In genomic region chr13:25453966-25454365, GRCh38 we compare ENCODE assay signal across 16 cellular contexts.
DNase-seq lines count a peak whose midpoint lies in the region; ATAC-seq and TF ChIP-seq lines count a peak whose summit lies in the region.
"Had no signal": no experiment of that assay in that cellular context is flagged by ENCODE, and none has a peak within 500 bp of the region (broad histone marks: within the 10 kb centered on the region; RNA-seq: fewer than 3 reads in every experiment).

No MANE protein-coding gene starts in this region.

- no peak for TF ChIP-seq EP300 in gastroesophageal sphincter (IDR thresholded peaks at IDR 0.05)

- TF ChIP-seq CTCF in epithelial cell of esophagus (IDR thresholded peaks at IDR 0.05; ENCODE audit: insufficient read depth, low read depth, low read length, missing control alignments): no peak
- TF ChIP-seq CTCF in gastroesophageal sphincter (IDR thresholded peaks at IDR 0.05): no peak

- 79 to 80% methylated on average over 6 to 7 of the region's 7 CpGs for WGBS in gastroesophageal sphincter (ENCODE audit: low coverage in 1 of 2), 2 donors

- TF ChIP-seq POLR2A in gastroesophageal sphincter (IDR thresholded peaks at IDR 0.05): no peak

- H3K9me3 ChIP-seq in gastroesophageal sphincter: no peaks in the 10 kb centered on the region
- H3K9me3 ChIP-seq: A549, BLaER1 had no signal

- H3K4me3 ChIP-seq in epithelial cell of esophagus (ENCODE audit: low read length): no peak overlapping the region
- H3K4me3 ChIP-seq in gastroesophageal sphincter: no peak overlapping the region
- H3K4me3 ChIP-seq: A549, BLaER1, GM12878 had no signal

- no peak for ATAC-seq in gastroesophageal sphincter
- ATAC-seq: A549, GM12878 had no signal

- no peaks in the 10 kb centered on the region for H3K36me3 ChIP-seq in gastroesophageal sphincter
- H3K36me3 ChIP-seq: BLaER1 had no signal

- DNase-seq in Ammon's horn (ENCODE audit: low spot score) (peak; percentile 54), NCI-H460 (ENCODE audit: extremely low read depth, low read depth) (peak; percentile 26), RKO (ENCODE audit: low spot score) (peak; percentile 5), epithelial cell of esophagus (ENCODE audit: low read depth) (peak; percentile 19), GM19238 (ENCODE audit: insufficient read length, low spot score) (no peak), NCI-H510A (lab: John Stamatoyannopoulos, UW) (no peak)
- no peak for DNase-seq in central memory CD4-positive, alpha-beta T cell
- DNase-seq: AML-193; CD4-positive, alpha-beta memory T cell; DMS79 treated with DMSO at 0.1 percent for 48 hours; HCEC 1CT had no signal

- no peak overlapping the region for H3K27ac ChIP-seq in gastroesophageal sphincter
- H3K27ac ChIP-seq: 22Rv1, A549, BLaER1 had no signal

- peaks cover 10% of the 10 kb centered on the region for H3K27me3 ChIP-seq in gastroesophageal sphincter
- H3K27me3 ChIP-seq: BLaER1 had no signal

- no peaks in the 10 kb centered on the region for H3K4me1 ChIP-seq in gastroesophageal sphincter
- H3K4me1 ChIP-seq: A549 had no signal

Comparison
In these comparisons a context has a peak if more than half of its experiments do, and no peak if none do; other contexts are left out.
1. DNase-seq: peak in Ammon's horn (single experiment), NCI-H460 (single experiment), RKO (single experiment) and epithelial cell of esophagus (single experiment); none in central memory CD4-positive, alpha-beta T cell (single experiment), GM19238 (single experiment) and NCI-H510A (single experiment).